In the genomic region with DNA sequence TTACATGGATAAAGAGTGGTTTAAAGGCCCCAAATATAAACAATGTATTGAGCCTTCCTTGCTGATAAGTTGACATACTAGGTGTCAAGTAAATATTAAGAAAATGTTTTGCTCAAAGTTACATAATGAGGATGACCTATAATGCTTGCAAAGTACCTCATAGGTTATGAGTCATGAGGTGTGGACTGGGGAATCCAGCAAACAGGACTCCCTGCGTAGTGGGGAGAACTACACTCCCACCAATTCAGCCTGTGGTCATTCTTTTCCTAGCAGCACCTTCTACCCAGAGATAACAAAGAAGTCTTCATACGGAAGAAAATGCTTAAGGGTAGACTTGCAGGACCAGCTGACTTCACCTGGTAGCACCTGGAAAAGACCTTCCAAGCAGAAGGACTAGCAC, we compare ENCODE assay signal across 22 cellular contexts.
DNase-seq lines count a peak whose midpoint lies in the region; ATAC-seq, FAIRE-seq and TF ChIP-seq lines count a peak whose summit lies in the region.
"Had no signal": no experiment of that assay in that cellular context is flagged by ENCODE, and none has a peak within 500 bp of the region (broad histone marks: within the 10 kb centered on the region; RNA-seq: fewer than 3 reads in every experiment).

No MANE protein-coding gene starts in this region.

- WGBS in H1 (ENCODE audit: extremely low coverage in 1 of 2, insufficient coverage in 1 of 2, insufficient read length in 1 of 2, insufficient replicate concordance in 2 of 2, low coverage in 1 of 2, low lambda C conversion rate in 2 of 2, missing lambda C conversion rate in 1 of 2), 2 experiments, result 94% methylated on average over 2 of the region's 2 CpGs; no CpG with 5 or more reads in 1 of the 2 experiments
- WGBS in right lobe of liver (ENCODE audit: insufficient coverage, low coverage, low lambda C conversion rate, missing lambda C conversion rate), result 43% methylated on average over 2 of the region's 2 CpGs

- H2BK20ac ChIP-seq in H1 (ENCODE audit: low read length), result no peak overlapping the region

- H2BK15ac ChIP-seq in H1 (ENCODE audit: low read length), result no peak overlapping the region

- H3K27ac ChIP-seq in PC-3 (ENCODE audit: low read length) (peak overlapping the region; percentile 52), H1 (ENCODE audit: low read depth, low read length) (no peak overlapping the region), right lobe of liver (no peak overlapping the region), left lung (no peak overlapping the region), vagina (no peak overlapping the region)

- POLR2A ChIA-PET in PC-3 (lab: Charles Lee; ENCODE audit: unreplicated experiment), result no interaction called here
- POLR2A ChIA-PET in H1 (lab: Charles Lee; ENCODE audit: partially characterized antibody), result no interaction called here

- no peak for TF ChIP-seq RAD21 in H1 (IDR thresholded peaks at IDR 0.05 in 1 of 2, conservative IDR thresholded peaks at IDR 0.05 in 1 of 2; ENCODE audit: low read depth in 2 of 2, low read length in 2 of 2)

- FAIRE-seq in H1 (lab: Jason Lieb, UNC), result no peak
- FAIRE-seq: A204.1, GM12892, GM18507 had no signal

- no peak for TF ChIP-seq CTCF in PC-3 (conservative IDR thresholded peaks at IDR 0.05; ENCODE audit: low read depth, low read length)
- no peak for TF ChIP-seq CTCF in H1 (IDR thresholded peaks at IDR 0.05; ENCODE audit: control extremely low read depth in 1 of 3, insufficient read depth in 1 of 3, low read depth in 1 of 3, low read length in 3 of 3)
- TF ChIP-seq CTCF in right lobe of liver (IDR thresholded peaks at IDR 0.05), result no peak
- no peak for TF ChIP-seq CTCF in left lung (IDR thresholded peaks at IDR 0.05)
- no peak for TF ChIP-seq CTCF in vagina (IDR thresholded peaks at IDR 0.05)

- H4K20me1 ChIP-seq in PC-3 (ENCODE audit: low read length), result no peaks in the 10 kb centered on the region
- H4K20me1 ChIP-seq in H1 (replicated peaks in 1 of 2; ENCODE audit: control insufficient read depth in 1 of 2, insufficient read depth in 2 of 2, low read length in 2 of 2), result no peaks in the 10 kb centered on the region

- no peak overlapping the region for H4K8ac ChIP-seq in H1 (ENCODE audit: extremely low read depth, insufficient read depth, low read length)

- H3K4me1 ChIP-seq in PC-3 (ENCODE audit: insufficient read depth, low read length) (peaks cover 9% of the 10 kb centered on the region), H1 (replicated peaks in 1 of 4; ENCODE audit: control insufficient read depth in 3 of 4, insufficient read depth in 4 of 4, low read length in 3 of 4) (no peaks in the 10 kb centered on the region), right lobe of liver (no peaks in the 10 kb centered on the region), left lung (no peaks in the 10 kb centered on the region), vagina (no peaks in the 10 kb centered on the region)

- no peak overlapping the region for H3K4ac ChIP-seq in H1 (replicated peaks; ENCODE audit: insufficient read length, low read depth, low read length)

- no peaks in the 10 kb centered on the region for H3K9me3 ChIP-seq in PC-3 (ENCODE audit: low read length)
- no peaks in the 10 kb centered on the region for H3K9me3 ChIP-seq in H1 (ENCODE audit: insufficient read depth in 2 of 2, low read depth in 1 of 2, low read length in 1 of 2)
- H3K9me3 ChIP-seq in right lobe of liver, result no peaks in the 10 kb centered on the region
- H3K9me3 ChIP-seq in left lung, result no peaks in the 10 kb centered on the region
- no peaks in the 10 kb centered on the region for H3K9me3 ChIP-seq in vagina
- H3K9me3 ChIP-seq: SK-N-SH had no signal

- no peak overlapping the region for H4K5ac ChIP-seq in H1 (ENCODE audit: insufficient read length, low read depth, low read length)

- peak; percentile 20 for DNase-seq in A172 (ENCODE audit: low spot score)
- peak; percentile 58 for DNase-seq in PC-3
- DNase-seq in H1 (ENCODE audit: low read depth in 1 of 2, low spot score in 2 of 2), result no peak
- DNase-seq in right lobe of liver, result no peak
- no peak for DNase-seq in left lung
- DNase-seq in vagina (ENCODE audit: extremely low spot score in 2 of 2), result no peak
- no peak for DNase-seq in cardiac septum (ENCODE audit: low spot score)
- DNase-seq: Calu3; CD4-positive, alpha-beta memory T cell; H7; HFFc6; Kasumi-1; NCI-H1105 treated with DMSO at 0.1 percent for 48 hours; NCI-H187; NCI-H2107; NCI-H526; SHP77 treated with DMSO at 0.1 percent for 48 hours; SK-N-SH had no signal

- H3K23ac ChIP-seq in H1 (ENCODE audit: insufficient read length), result no peak overlapping the region

- no peak overlapping the region for H3K14ac ChIP-seq in H1 (ENCODE audit: insufficient read length)

- H3K36me3 ChIP-seq in PC-3 (ENCODE audit: low read depth, low read length) (no peaks in the 10 kb centered on the region), H1 (ENCODE audit: control insufficient read depth in 2 of 4, insufficient read depth in 4 of 4, low read length in 3 of 4) (no peaks in the 10 kb centered on the region), right lobe of liver (no peaks in the 10 kb centered on the region), left lung (no peaks in the 10 kb centered on the region), vagina (no peaks in the 10 kb centered on the region)

- H3K9me2 ChIP-seq in PC-3 (replicated peaks; ENCODE audit: low read length), result no peaks in the 10 kb centered on the region
- H3K9me2 ChIP-seq: SK-N-SH had no signal

- H3K18ac ChIP-seq in H1 (ENCODE audit: extremely low read depth, low read length), result no peak overlapping the region

- H4K91ac ChIP-seq in H1 (replicated peaks; ENCODE audit: insufficient read length, low read length), result no peak overlapping the region

- no peaks in the 10 kb centered on the region for H3K79me1 ChIP-seq in H1 (ENCODE audit: low read depth, low read length)

- H3K56ac ChIP-seq in H1 (replicated peaks; ENCODE audit: insufficient read length, low read depth, low read length), result no peak overlapping the region

- H3F3A ChIP-seq in PC-3 (ENCODE audit: low read length, unreplicated experiment), result no peaks in the 10 kb centered on the region

- no peak overlapping the region for H3K9ac ChIP-seq in PC-3 (ENCODE audit: low read length)
- no peak overlapping the region for H3K9ac ChIP-seq in H1 (replicated peaks in 1 of 4; ENCODE audit: extremely low read depth in 1 of 4, low read depth in 3 of 4, low read length in 3 of 4)
- H3K9ac ChIP-seq: SK-N-SH had no signal

- no peak overlapping the region for H3K4me3 ChIP-seq in PC-3 (ENCODE audit: low read length)
- no peak overlapping the region for H3K4me3 ChIP-seq in H1 (ENCODE audit: extremely low read depth in 1 of 4, insufficient read depth in 2 of 4, low read depth in 3 of 4, low read length in 4 of 4)
- H3K4me3 ChIP-seq in right lobe of liver, result no peak overlapping the region
- no peak overlapping the region for H3K4me3 ChIP-seq in left lung
- no peak overlapping the region for H3K4me3 ChIP-seq in vagina

- H2BK5ac ChIP-seq in H1 (ENCODE audit: low read depth, low read length), result no peak overlapping the region

- 0 out of 2 replicates have a peak overlapping the region, but pooled peaks have one; percentile 1 for H3K4me2 ChIP-seq in PC-3 (ENCODE audit: low read length)
- H3K4me2 ChIP-seq in H1 (ENCODE audit: insufficient read depth in 1 of 2, low read depth in 2 of 2, low read length in 2 of 2), result no peak overlapping the region
- H3K4me2 ChIP-seq: SK-N-SH had no signal

- no peak for TF ChIP-seq POLR2A in H1 (IDR thresholded peaks at IDR 0.05; ENCODE audit: control extremely low read depth in 1 of 2, low read depth in 2 of 2, low read length in 2 of 2)
- no peak for TF ChIP-seq POLR2A in right lobe of liver (IDR thresholded peaks at IDR 0.05)
- TF ChIP-seq POLR2A in vagina (IDR thresholded peaks at IDR 0.05), result no peak

- no TSS peak for BruUV-seq in PC-3 (replicated peaks; lab: Mats Ljungman, UMichigan)

- H2AK5ac ChIP-seq in H1 (ENCODE audit: low read depth, low read length), result no peak overlapping the region

- no peak overlapping the region for H2BK12ac ChIP-seq in H1 (ENCODE audit: low read depth, low read length)

- TF ChIP-seq EP300 in H1 (IDR thresholded peaks at IDR 0.05; ENCODE audit: borderline replicate concordance in 1 of 2, low read depth in 2 of 2, low read length in 2 of 2), result no peak

- H2BK120ac ChIP-seq in H1 (replicated peaks; ENCODE audit: low read depth, low read length), result no peak overlapping the region

- CTCF ChIA-PET in PC-3 (lab: Charles Lee), result no interaction called here
- CTCF ChIA-PET in H1 (lab: Charles Lee; ENCODE audit: partially characterized antibody), result interaction anchor here (1.4 to 1.5 kb wide), 2 partner anchors 13 to 929 kb away, joined by 3 to 8 read pairs; no protein-coding TSS in a partner anchor

- peak overlapping the region; percentile 51; the same call in 1 of the 2 replicates for H2AFZ ChIP-seq in PC-3 (ENCODE audit: low read length)
- H2AFZ ChIP-seq in H1 (ENCODE audit: low read length), result 0 out of 2 replicates have a peak overlapping the region, but pooled peaks have one; percentile 8

- intact Hi-C loops in PC-3 (cut with micrococcal nuclease), result no loop called here
- intact Hi-C loops in right lobe of liver (cut with DNase I), result no loop called here
- intact Hi-C loops in left lung (cut with DNase I), result no loop called here
- intact Hi-C loops in vagina (cut with DNase I), result no loop called here
- intact Hi-C loops in cardiac septum (cut with DNase I), result no loop called here

- H3K23me2 ChIP-seq in H1 (ENCODE audit: low read depth, low read length), result no peaks in the 10 kb centered on the region

- ATAC-seq in HG02885 (IDR thresholded peaks at IDR 0.05; ENCODE audit: poor library complexity, unreplicated experiment) (peak; percentile 22), PC-3 (peak; percentile 61; the same call in 1 of the 2 replicates), right lobe of liver (no peak), left lung (no peak)

- H3K79me2 ChIP-seq in PC-3 (ENCODE audit: low read length) (no peaks in the 10 kb centered on the region), H1 (ENCODE audit: control insufficient read depth in 1 of 2, insufficient read depth in 2 of 2, low read length in 2 of 2) (no peaks in the 10 kb centered on the region)

- no peaks in the 10 kb centered on the region for H3K27me3 ChIP-seq in PC-3 (ENCODE audit: low read length)
- H3K27me3 ChIP-seq in H1 (replicated peaks in 1 of 4; ENCODE audit: control insufficient read depth in 3 of 4, extremely low read depth in 1 of 4, insufficient read depth in 3 of 4, low read length in 3 of 4), result no peaks in the 10 kb centered on the region
- no peaks in the 10 kb centered on the region for H3K27me3 ChIP-seq in right lobe of liver
- no peaks in the 10 kb centered on the region for H3K27me3 ChIP-seq in left lung
- no peaks in the 10 kb centered on the region for H3K27me3 ChIP-seq in vagina

TF ChIP-seq in H1, 55 proteins besides CTCF, POLR2A, EP300 and RAD21 (continues in another document):
- no peak for TF ChIP-seq ASH2L (IDR thresholded peaks at IDR 0.05; ENCODE audit: low read length)

Comparison
In these comparisons a context has a peak if more than half of its experiments do, and no peak if none do; other contexts are left out.
1. DNase-seq: peak in A172 (single experiment) and PC-3 (single experiment); none in H1 (0 of 2), right lobe of liver (0 of 3), left lung (0 of 2), vagina (0 of 2) and cardiac septum (single experiment).
2. ATAC-seq: peak in HG02885 (single experiment) and PC-3 (single experiment); none in right lobe of liver (0 of 4) and left lung (single experiment).